In the genomic region with DNA sequence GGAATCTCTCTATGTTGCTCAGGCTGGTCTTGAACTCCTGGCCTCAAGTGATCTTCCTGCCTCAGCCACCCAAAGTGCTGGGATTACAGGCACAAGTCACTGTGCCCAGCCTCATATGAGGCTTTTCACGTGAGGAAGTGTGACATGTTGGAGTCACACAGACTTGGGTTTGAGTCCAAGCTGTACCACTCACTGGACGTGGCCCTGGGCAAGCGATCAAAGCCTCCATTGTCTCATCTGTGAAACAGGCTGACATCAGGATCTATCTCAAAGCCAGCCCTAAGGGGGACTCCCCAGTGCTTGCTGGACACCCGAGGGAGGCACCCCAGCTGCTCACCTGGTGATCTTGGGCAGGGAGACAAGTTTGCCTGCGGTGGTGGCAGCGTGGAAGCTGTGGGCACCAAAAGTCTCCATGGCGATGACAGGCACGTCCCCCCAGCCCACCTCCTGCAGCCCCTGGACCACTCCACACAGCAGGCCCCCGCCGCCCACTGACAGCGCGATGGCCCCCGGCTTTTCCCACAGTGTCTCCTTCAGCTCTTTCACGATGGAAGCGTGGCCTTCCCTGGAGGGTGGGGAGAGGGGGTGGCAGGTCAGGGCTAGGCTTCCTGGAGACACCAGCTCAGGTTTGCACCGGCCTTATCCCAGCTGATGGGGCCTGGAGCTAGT, we compare ENCODE assay signal across 31 cellular contexts. TPM values are rescaled to one million over a fixed set of nuclear protein-coding genes. Genes with fewer than 3 reads are reported as not detected.
A peak's percentile ranks its signal among the peaks of the same experiment; 100 is the strongest.
DNase-seq lines count a peak whose midpoint lies in the region; ATAC-seq, FAIRE-seq and TF ChIP-seq lines count a peak whose summit lies in the region.
"Had no signal": no experiment of that assay in that cellular context is flagged by ENCODE, and none has a peak within 500 bp of the region (broad histone marks: within the 10 kb centered on the region; RNA-seq: fewer than 3 reads in every experiment).

No MANE protein-coding gene starts in this region.

- DNase-seq in H7 = peak; percentile 56
- DNase-seq in GM12878 (ENCODE audit: low read depth, low spot score) = no peak
- DNase-seq in inferior parietal cortex (ENCODE audit: extremely low spot score) = peak; percentile 70
- peak; percentile 90 for DNase-seq in pons (ENCODE audit: low spot score)
- DNase-seq in AML-193 (lab: John Stamatoyannopoulos, UW) = no peak
- no peak for DNase-seq in NCI-H1694 treated with DMSO at 0.1 percent for 48 hours (lab: John Stamatoyannopoulos, UW)
- DNase-seq in COLO829 (ENCODE audit: low spot score) = no peak
- no peak for DNase-seq in mesothelial cell of epicardium (ENCODE audit: low spot score in 2 of 2, unreplicated experiment in 2 of 2)
- DNase-seq: activated CD4-positive, alpha-beta T cell treated with anti-CD3 and anti-CD28 coated beads, Interleukin-2, amount 50 U/mL, for 4 hours; activated CD4-positive, CD25-positive, alpha-beta regulatory T cell; activated naive CD4-positive, alpha-beta T cell treated with anti-CD3 and anti-CD28 coated beads, Interleukin-2, amount 10 ng/mL, durations not matched to agents 7 days and 5 days; effector memory CD8-positive, alpha-beta T cell; foreskin fibroblast; immature natural killer cell; left ventricle myocardium inferior; NCI-H187; NCI-H526 treated with DMSO at 0.1 percent for 48 hours; SIG-M5; stimulated activated CD4-positive, alpha-beta T cell treated with anti-CD3 and anti-CD28 coated beads, Interleukin-4, amount 100 ng/mL, for 1 hour; T-helper 1 cell had no signal

- H3K4me3 Mint-ChIP-seq in mesothelial cell of epicardium = no peak overlapping the region
- H3K4me3 Mint-ChIP-seq: activated naive CD4-positive, alpha-beta T cell treated with anti-CD3 and anti-CD28 coated beads, Interleukin-2, amount 10 ng/mL, durations not matched to agents 7 days and 5 days; effector memory CD8-positive, alpha-beta T cell; GM23338; immature natural killer cell; natural killer cell treated with Interleukin-12 subunit alpha and Interleukin-12 subunit beta and Interleukin-15 and Interleukin-18, amount 100 ng/mL, for 72 hours had no signal

- intact Hi-C loops in GM12878 (cut with micrococcal nuclease; ENCODE audit: unreplicated experiment) = no loop called here

- H3K4me3 ChIP-seq in H7 (ENCODE audit: insufficient read depth, low read depth, low read length) = no peak overlapping the region
- no peak overlapping the region for H3K4me3 ChIP-seq in GM12878
- H3K4me3 ChIP-seq: breast epithelium, GM23338, hepatocyte, left ventricle myocardium inferior, right lobe of liver, suprapubic skin had no signal

- TF ChIP-seq EP300 in GM12878 (IDR thresholded peaks at IDR 0.05; ENCODE audit: borderline replicate concordance in 1 of 2, control insufficient read depth in 1 of 2, low read depth in 2 of 2, low read length in 2 of 2) = no peak

- no peak overlapping the region for H3K4me2 ChIP-seq in GM12878 (ENCODE audit: control insufficient read depth, insufficient read depth)
- H3K4me2 ChIP-seq: GM23338, hepatocyte had no signal

- TF ChIP-seq POLR2A in GM12878 (IDR thresholded peaks at IDR 0.05; ENCODE audit: low read depth, low read length) = no peak

- CTCF ChIA-PET in GM12878 (lab: Yijun Ruan, JAX) = no interaction called here

- no peak overlapping the region for H3K27ac Mint-ChIP-seq in mesothelial cell of epicardium
- H3K27ac Mint-ChIP-seq: activated naive CD4-positive, alpha-beta T cell treated with anti-CD3 and anti-CD28 coated beads, Interleukin-2, amount 10 ng/mL, durations not matched to agents 7 days and 5 days; effector memory CD8-positive, alpha-beta T cell; GM23338; immature natural killer cell; natural killer cell treated with Interleukin-12 subunit alpha and Interleukin-12 subunit beta and Interleukin-15 and Interleukin-18, amount 100 ng/mL, for 72 hours had no signal

- H3K27me3 Mint-ChIP-seq in mesothelial cell of epicardium (ENCODE audit: low read depth) = peaks cover 15% of the 10 kb centered on the region

- H3K9me3 ChIP-seq in GM12878 (replicated peaks; ENCODE audit: control insufficient read depth, insufficient read depth, low read length) = no peaks in the 10 kb centered on the region
- H3K9me3 ChIP-seq: breast epithelium, right lobe of liver, suprapubic skin had no signal

- WGBS in GM12878 (ENCODE audit: insufficient coverage, insufficient replicate concordance, low lambda C conversion rate, missing lambda C conversion rate) = 39% methylated on average over 13 of the region's 16 CpGs

- H3K27me3 ChIP-seq in H7 (ENCODE audit: control insufficient read depth, insufficient read depth, low read length) (no peaks in the 10 kb centered on the region), GM12878 (replicated peaks in 1 of 2; ENCODE audit: control insufficient read depth in 2 of 2, insufficient read depth in 2 of 2, low read length in 1 of 2) (no peaks in the 10 kb centered on the region)
- H3K27me3 ChIP-seq: hepatocyte, right lobe of liver had no signal

- RAD21 ChIA-PET in GM12878 (lab: Charles Lee; ENCODE audit: unreplicated experiment) = interaction anchor here (0.8 kb wide), 1 partner anchor 38 kb away, joined by 3 read pairs; the partner anchor contains the start of gene PLBD2

- POLR2A ChIA-PET in GM12878 (lab: Charles Lee) = no interaction called here

- ATAC-seq in GM12878 = peak; percentile 32
- ATAC-seq: effector memory CD8-positive, alpha-beta T cell; GM23338; natural killer cell treated with Interleukin-12 subunit alpha and Interleukin-12 subunit beta and Interleukin-15 and Interleukin-18, amount 100 ng/mL, for 72 hours had no signal

- SMC1A ChIA-PET in GM12878 (lab: Charles Lee; ENCODE audit: uncharacterized antibody, unreplicated experiment) = no interaction called here

- no peak overlapping the region for H3K27ac ChIP-seq in GM12878 (ENCODE audit: control insufficient read depth, insufficient read depth)
- H3K27ac ChIP-seq: breast epithelium, hepatocyte, left ventricle myocardium inferior, parathyroid adenoma, right lobe of liver, suprapubic skin had no signal

- BruUV-seq in GM12878 (replicated peaks; lab: Mats Ljungman, UMichigan) = no TSS peak

- in situ Hi-C loops in GM12878 (cut with MboI) = no loop called here

- H3K36me3 Mint-ChIP-seq in mesothelial cell of epicardium = no peaks in the 10 kb centered on the region
- H3K36me3 Mint-ChIP-seq: activated naive CD4-positive, alpha-beta T cell treated with anti-CD3 and anti-CD28 coated beads, Interleukin-2, amount 10 ng/mL, durations not matched to agents 7 days and 5 days; immature natural killer cell; natural killer cell treated with Interleukin-12 subunit alpha and Interleukin-12 subunit beta and Interleukin-15 and Interleukin-18, amount 100 ng/mL, for 72 hours had no signal

- no peaks in the 10 kb centered on the region for H3K36me3 ChIP-seq in H7 (replicated peaks; ENCODE audit: control insufficient read depth, insufficient read depth, low read length)
- no peaks in the 10 kb centered on the region for H3K36me3 ChIP-seq in GM12878 (ENCODE audit: control insufficient read depth in 2 of 2, insufficient read depth in 2 of 2, low read length in 1 of 2)
- H3K36me3 ChIP-seq: breast epithelium, left ventricle myocardium inferior, suprapubic skin had no signal

- TF ChIP-seq CTCF in GM12878 (IDR thresholded peaks at IDR 0.05 in 2 of 3, conservative IDR thresholded peaks at IDR 0.05 in 1 of 3; ENCODE audit: control insufficient read depth in 2 of 3, extremely low read depth in 1 of 3, insufficient read depth in 1 of 3, low read depth in 3 of 3, low read length in 3 of 3) = no peak
- TF ChIP-seq CTCF in mesothelial cell of epicardium (IDR thresholded peaks at IDR 0.05; ENCODE audit: unreplicated experiment) = no peak

- H3K4me1 Mint-ChIP-seq in mesothelial cell of epicardium = no peaks in the 10 kb centered on the region
- H3K4me1 Mint-ChIP-seq: activated naive CD4-positive, alpha-beta T cell treated with anti-CD3 and anti-CD28 coated beads, Interleukin-2, amount 10 ng/mL, durations not matched to agents 7 days and 5 days; GM23338; immature natural killer cell had no signal

- no peaks in the 10 kb centered on the region for H4K20me1 ChIP-seq in GM12878 (ENCODE audit: control insufficient read depth, insufficient read depth)

- no peak for FAIRE-seq in GM12878 (lab: Jason Lieb, UNC)
- FAIRE-seq: colon, GM12891 had no signal

- TF ChIP-seq RAD21 in GM12878 (IDR thresholded peaks at IDR 0.05; ENCODE audit: insufficient read depth, low read depth, low read length) = no peak

- no peaks in the 10 kb centered on the region for H3K79me2 ChIP-seq in GM12878 (ENCODE audit: control insufficient read depth, insufficient read depth, low read length)
- H3K79me2 ChIP-seq: hepatocyte, parathyroid adenoma had no signal

- H2AFZ ChIP-seq in GM12878 (ENCODE audit: control insufficient read depth, low read depth, low read length) = no peak overlapping the region
- H2AFZ ChIP-seq: GM23338, hepatocyte, parathyroid adenoma had no signal

- peaks cover 4% of the 10 kb centered on the region for H3K9me3 Mint-ChIP-seq in mesothelial cell of epicardium
- H3K9me3 Mint-ChIP-seq: activated naive CD4-positive, alpha-beta T cell treated with anti-CD3 and anti-CD28 coated beads, Interleukin-2, amount 10 ng/mL, durations not matched to agents 7 days and 5 days; effector memory CD8-positive, alpha-beta T cell; GM23338; immature natural killer cell; natural killer cell treated with Interleukin-12 subunit alpha and Interleukin-12 subunit beta and Interleukin-15 and Interleukin-18, amount 100 ng/mL, for 72 hours had no signal

- H3K9ac ChIP-seq in GM12878 (ENCODE audit: control insufficient read depth, insufficient read depth, low read length) = no peak overlapping the region
- H3K9ac ChIP-seq: parathyroid adenoma had no signal

- no peaks in the 10 kb centered on the region; the same call in 1 of the 2 replicates for H3K4me1 ChIP-seq in GM12878 (ENCODE audit: control insufficient read depth, insufficient read depth, low read length)
- H3K4me1 ChIP-seq: breast epithelium, left ventricle myocardium inferior, parathyroid adenoma, right lobe of liver, suprapubic skin had no signal

RNA-seq across cellular contexts. Expression of gene SDS, which starts 6.7 kb away (rescaled TPM):
- 0.33 and 0.66 TPM in 2 replicates for total RNA-seq in H7 (2014; rRNA removed; shearing (Covaris generic))
- not detected in 2 replicates for total RNA-seq in GM12878 (2013; cell fraction: nucleolus; rRNA removed)
- total RNA-seq in GM12878 (2014; rRNA removed) (not detected in 2 replicates), GM12878 (2014; rRNA removed; fragmentation: Illumina TruSeq; extraction: Trizol) (not detected in 2 replicates), GM12878 (2021) (0.18 TPM in 1 of 2 replicates, not detected in the other), mesothelial cell of epicardium (not detected in 3 replicates)
- not detected for polyA plus RNA-seq in GM12878 (2011; ENCODE audit: low read depth)
- polyA plus RNA-seq in GM12878 (2011; rRNA removed) (not detected in 2 replicates), GM12878 (2014; fragmentation: Illumina TruSeq; extraction: Trizol) (not detected in 2 replicates), GM12878 (2014; fragmentation: Nextera tagmentation; extraction: Ambion mirVana) (not detected), GM12878 (2014; rRNA removed) (not detected in 2 replicates), GM12878 (2016; fragmentation: Nextera tagmentation; extraction: Ambion mirVana) (not detected)
- not detected in 2 replicates for polyA plus RNA-seq in GM12878 (2011; cell fraction: cytosol; rRNA removed)
- not detected in 2 replicates for polyA plus RNA-seq in GM12878 (2011; cell fraction: nucleus; rRNA removed)
- polyA plus RNA-seq in GM12878 (2012) = 0.07 and 0.12 TPM in 2 replicates
- polyA minus RNA-seq in GM12878 (2011; rRNA and poly(A)+ RNA removed) = not detected in 2 replicates
- not detected in 2 replicates for polyA minus RNA-seq in GM12878 (2011; cell fraction: cytosol; rRNA and poly(A)+ RNA removed)
- polyA minus RNA-seq in GM12878 (2011; cell fraction: nucleus; rRNA and poly(A)+ RNA removed) = not detected in 2 replicates
- total RNA-seq: GM23338; left ventricle myocardium inferior; natural killer cell treated with Interleukin-12 subunit alpha and Interleukin-12 subunit beta and Interleukin-15 and Interleukin-18, amount 100 ng/mL, for 72 hours; urinary bladder had no signal
- polyA plus RNA-seq: AG04450 had no signal

RNA-seq across cellular contexts. Expression of gene SDSL, which starts 25.2 kb away (rescaled TPM):
- total RNA-seq in H7 (2014; rRNA removed; shearing (Covaris generic)) = 3.3 and 4.1 TPM in 2 replicates
- not detected in 2 replicates for total RNA-seq in GM12878 (2013; cell fraction: nucleolus; rRNA removed)
- 1.2 and 1.6 TPM in 2 replicates for total RNA-seq in GM12878 (2014; rRNA removed)
- 0.27 and 1.2 TPM in 2 replicates for total RNA-seq in GM12878 (2014; rRNA removed; fragmentation: Illumina TruSeq; extraction: Trizol)
- total RNA-seq in GM12878 (2021) = 1.3 and 1.5 TPM in 2 replicates
- 0.37 TPM for polyA plus RNA-seq in GM12878 (2011; ENCODE audit: low read depth)
- polyA plus RNA-seq in GM12878 (2011; rRNA removed) = 0.65 and 1.7 TPM in 2 replicates
- polyA plus RNA-seq in GM12878 (2011; cell fraction: cytosol; rRNA removed) = 3.4 and 5.9 TPM in 2 replicates
- polyA plus RNA-seq in GM12878 (2011; cell fraction: nucleus; rRNA removed) = 1.5 and 2.4 TPM in 2 replicates
- 0.68 and 0.91 TPM in 2 replicates for polyA plus RNA-seq in GM12878 (2012)
- polyA plus RNA-seq in GM12878 (2014; fragmentation: Illumina TruSeq; extraction: Trizol) = 0.25 TPM in 1 of 2 replicates, not detected in the other
- under 1 TPM; 0.18 to 0.49 TPM for polyA plus RNA-seq in GM12878 (2014; fragmentation: Nextera tagmentation; extraction: Ambion mirVana)
- 0.72 and 1.2 TPM in 2 replicates for polyA plus RNA-seq in GM12878 (2014; rRNA removed)
- 1 to 10 TPM; 4.1 to 4.4 TPM for polyA plus RNA-seq in GM12878 (2016; fragmentation: Nextera tagmentation; extraction: Ambion mirVana)
- polyA minus RNA-seq in GM12878 (2011; rRNA and poly(A)+ RNA removed) = 0.59 and 1.4 TPM in 2 replicates
- polyA minus RNA-seq in GM12878 (2011; cell fraction: cytosol; rRNA and poly(A)+ RNA removed) = 1.5 and 2.1 TPM in 2 replicates
- 1.6 and 1.9 TPM in 2 replicates for polyA minus RNA-seq in GM12878 (2011; cell fraction: nucleus; rRNA and poly(A)+ RNA removed)
- total RNA-seq in mesothelial cell of epicardium = 9.5 to 12.9 TPM (median 11.6 TPM) in 3 replicates
- total RNA-seq: GM23338 had no signal
- polyA plus RNA-seq: GM23338 had no signal

RNA-seq across cellular contexts. Expression of gene PLBD2, which starts 38.6 kb away (rescaled TPM):
- 12.6 and 12.7 TPM in 2 replicates for total RNA-seq in H7 (2014; rRNA removed; shearing (Covaris generic))
- total RNA-seq in GM12878 (2013; cell fraction: nucleolus; rRNA removed) = 17.2 and 18.3 TPM in 2 replicates
- total RNA-seq in GM12878 (2014; rRNA removed) (3.3 and 4.8 TPM in 2 replicates), GM12878 (2014; rRNA removed; fragmentation: Illumina TruSeq; extraction: Trizol) (1.1 and 1.4 TPM in 2 replicates), GM12878 (2021) (16.6 and 16.8 TPM in 2 replicates), mesothelial cell of epicardium (37.8 to 39.3 TPM (median 38.7 TPM) in 3 replicates)
- polyA plus RNA-seq in GM12878 (2011; ENCODE audit: low read depth) = 5.3 TPM
- polyA plus RNA-seq in GM12878 (2011; rRNA removed) (2.4 and 5.0 TPM in 2 replicates), GM12878 (2014; fragmentation: Illumina TruSeq; extraction: Trizol) (9.2 and 9.6 TPM in 2 replicates), GM12878 (2014; fragmentation: Nextera tagmentation; extraction: Ambion mirVana) (1 to 10 TPM; 1.6 to 2.3 TPM), GM12878 (2014; rRNA removed) (6.9 and 7.8 TPM in 2 replicates), GM12878 (2016; fragmentation: Nextera tagmentation; extraction: Ambion mirVana) (10 to 100 TPM in 1 of 2 experiments, 1 to 10 TPM in 1; 9.3 to 14.9 TPM)
- 7.0 and 8.4 TPM in 2 replicates for polyA plus RNA-seq in GM12878 (2011; cell fraction: cytosol; rRNA removed)
- 6.0 and 9.9 TPM in 2 replicates for polyA plus RNA-seq in GM12878 (2011; cell fraction: nucleus; rRNA removed)
- polyA plus RNA-seq in GM12878 (2012) = 6.8 and 7.4 TPM in 2 replicates
- 6.9 and 8.5 TPM in 2 replicates for polyA minus RNA-seq in GM12878 (2011; rRNA and poly(A)+ RNA removed)
- polyA minus RNA-seq in GM12878 (2011; cell fraction: cytosol; rRNA and poly(A)+ RNA removed) = 6.9 and 9.3 TPM in 2 replicates
- polyA minus RNA-seq in GM12878 (2011; cell fraction: nucleus; rRNA and poly(A)+ RNA removed) = 2.8 and 5.1 TPM in 2 replicates

Comparison
In these comparisons a context has a peak if more than half of its experiments do, and no peak if none do; other contexts are left out.
1. DNase-seq: peak in H7 (single experiment), inferior parietal cortex (single experiment) and pons (single experiment); none in GM12878 (single experiment), AML-193 (0 of 2), NCI-H1694 treated with DMSO at 0.1 percent for 48 hours (single experiment), COLO829 (single experiment) and mesothelial cell of epicardium (0 of 2).